Comparison of ENCODE assay signal across 1 cellular context in the genomic region with DNA sequence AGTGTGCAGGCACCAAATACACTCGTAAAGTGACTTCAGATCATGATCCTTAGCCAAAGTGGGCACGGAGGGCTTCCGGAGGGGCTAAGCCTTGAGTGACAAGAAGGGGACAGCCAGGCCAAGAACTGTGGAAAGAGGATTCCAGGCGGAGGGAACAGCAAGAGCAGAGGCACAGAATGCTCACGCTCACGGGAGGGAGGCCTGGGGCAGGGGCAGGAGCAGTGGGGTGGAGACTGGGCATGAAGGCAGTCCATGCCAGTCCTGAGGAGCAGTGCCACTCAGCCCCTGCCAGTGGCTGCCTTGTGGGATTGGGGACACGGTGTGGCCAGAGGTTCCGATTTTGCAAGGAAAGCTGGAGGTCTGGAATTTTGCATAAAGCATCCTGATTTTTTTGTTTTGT.
TF ChIP-seq lines count a peak whose summit lies in the region.

No MANE protein-coding gene starts in this region.

TF ChIP-seq in H1, 55 proteins besides CTCF, POLR2A, EP300 and RAD21:
- TF ChIP-seq TAF7 (optimal IDR thresholded peaks at IDR 0.05; ENCODE audit: borderline replicate concordance, low read depth, low read length) = no peak
- peak; percentile 16; the same call in 1 of the 2 replicates for TF ChIP-seq SUZ12 (IDR thresholded peaks at IDR 0.05; ENCODE audit: low read length)
